Comparison of ENCODE assay signal across 8 cellular contexts in genomic region chr19:5578094-5578846, GRCh38. TPM values are rescaled to one million over a fixed set of nuclear protein-coding genes. Genes with fewer than 3 reads are reported as not detected.
DNase-seq lines count a peak whose midpoint lies in the region; ATAC-seq, FAIRE-seq and TF ChIP-seq lines count a peak whose summit lies in the region.

No MANE protein-coding gene starts in this region.

- no peaks in the 10 kb centered on the region for H3K27me3 Mint-ChIP-seq in activated naive CD4-positive, alpha-beta T cell treated with anti-CD3 and anti-CD28 coated beads, Interleukin-2, amount 10 ng/mL, durations not matched to agents 7 days and 5 days

- H3K27me3 ChIP-seq in cardiac muscle cell = no peaks in the 10 kb centered on the region
- H3K27me3 ChIP-seq in rectal smooth muscle tissue (ENCODE audit: control insufficient read depth, insufficient read depth, low read length) = no peaks in the 10 kb centered on the region

- no peak overlapping the region for H3K9ac ChIP-seq in rectal smooth muscle tissue (ENCODE audit: low read length)

- no peaks in the 10 kb centered on the region for H3K36me3 ChIP-seq in cardiac muscle cell
- no peaks in the 10 kb centered on the region for H3K36me3 ChIP-seq in rectal smooth muscle tissue (ENCODE audit: control insufficient read depth, insufficient read depth, low read length)

- DNase-seq in D721Med (ENCODE audit: insufficient read length, low spot score) (peak; percentile 77), KBM-7 (peak; percentile 67), SKM-1 treated with dmso at 0.1 percent for 144 hours (lab: John Stamatoyannopoulos, UW; ENCODE audit: unreplicated experiment) (peak; percentile 61), cardiac muscle cell (ENCODE audit: low read depth in 1 of 2, low spot score in 1 of 2) (peak; percentile 56 to 79)
- peak; percentile 78 for DNase-seq in activated naive CD4-positive, alpha-beta T cell treated with anti-CD3 and anti-CD28 coated beads, Interleukin-2, amount 10 ng/mL, durations not matched to agents 7 days and 5 days

- peaks cover 2% of the 10 kb centered on the region for H3K4me1 Mint-ChIP-seq in activated naive CD4-positive, alpha-beta T cell treated with anti-CD3 and anti-CD28 coated beads, Interleukin-2, amount 10 ng/mL, durations not matched to agents 7 days and 5 days

- FAIRE-seq in D721Med (lab: Jason Lieb, UNC) = no peak

- ATAC-seq in GM18520 (IDR thresholded peaks at IDR 0.05; ENCODE audit: unreplicated experiment) (no peak), GM19035 (IDR thresholded peaks at IDR 0.05; ENCODE audit: unreplicated experiment) (no peak)

- H3K27ac ChIP-seq in cardiac muscle cell (no peak overlapping the region), rectal smooth muscle tissue (ENCODE audit: low read depth, low read length) (no peak overlapping the region)

- no peaks in the 10 kb centered on the region for H3K9me3 ChIP-seq in cardiac muscle cell (ENCODE audit: low read depth)

- H3K4me3 Mint-ChIP-seq in activated naive CD4-positive, alpha-beta T cell treated with anti-CD3 and anti-CD28 coated beads, Interleukin-2, amount 10 ng/mL, durations not matched to agents 7 days and 5 days = no peak overlapping the region

- TF ChIP-seq CTCF in D721Med (IDR thresholded peaks at IDR 0.05; ENCODE audit: insufficient read depth, missing control alignments) = peak; percentile 75
- TF ChIP-seq CTCF in cardiac muscle cell (IDR thresholded peaks at IDR 0.05; ENCODE audit: low read depth, low read length) = peak; percentile 96

- CTCF ChIA-PET in activated naive CD4-positive, alpha-beta T cell treated with anti-CD3 and anti-CD28 coated beads, Interleukin-2, amount 10 ng/mL, durations not matched to agents 7 days and 5 days (lab: Charles Lee) = interaction anchor here (1.1 to 1.9 kb wide), 3 partner anchors 11 to 21 kb away, joined by 3 to 6 read pairs (median 3); no protein-coding TSS in a partner anchor

- H3K27ac Mint-ChIP-seq in activated naive CD4-positive, alpha-beta T cell treated with anti-CD3 and anti-CD28 coated beads, Interleukin-2, amount 10 ng/mL, durations not matched to agents 7 days and 5 days = no peak overlapping the region

- H3K4me3 ChIP-seq in cardiac muscle cell (no peak overlapping the region), rectal smooth muscle tissue (ENCODE audit: low read length) (peak overlapping the region; percentile 45)

- H3K9me3 Mint-ChIP-seq in activated naive CD4-positive, alpha-beta T cell treated with anti-CD3 and anti-CD28 coated beads, Interleukin-2, amount 10 ng/mL, durations not matched to agents 7 days and 5 days = no peaks in the 10 kb centered on the region

- H3K4me1 ChIP-seq in cardiac muscle cell (ENCODE audit: low read depth) (no peaks in the 10 kb centered on the region), rectal smooth muscle tissue (ENCODE audit: control insufficient read depth, insufficient read depth, low read length) (no peaks in the 10 kb centered on the region)

- in situ Hi-C loops in KBM-7 (cut with MboI; ENCODE audit: low pct_unique_long_range_greater_than_20kb, low sequenced_read_pairs) = no loop called here

- H3K36me3 Mint-ChIP-seq in activated naive CD4-positive, alpha-beta T cell treated with anti-CD3 and anti-CD28 coated beads, Interleukin-2, amount 10 ng/mL, durations not matched to agents 7 days and 5 days = no peaks in the 10 kb centered on the region

RNA-seq across cellular contexts. Expression of gene TINCR, which starts 10.5 kb away (rescaled TPM):
- 1.3 and 2.4 TPM in 2 replicates for total RNA-seq in cardiac muscle cell
- polyA plus RNA-seq in cardiac muscle cell = 1.9 and 3.7 TPM in 2 replicates

RNA-seq across cellular contexts. Expression of gene SAFB2, which starts 44.3 kb away (rescaled TPM):
- total RNA-seq in cardiac muscle cell = 36.3 and 55.5 TPM in 2 replicates
- 66.3 and 71.8 TPM in 2 replicates for polyA plus RNA-seq in cardiac muscle cell

RNA-seq across cellular contexts. Expression of gene SAFB, which starts 44.6 kb away (rescaled TPM):
- 79.5 and 108 TPM in 2 replicates for total RNA-seq in cardiac muscle cell
- 127 and 161 TPM in 2 replicates for polyA plus RNA-seq in cardiac muscle cell
